ENCODE assay signal across 1 cellular context in genomic region chr17:4970273-4970672, GRCh38.
TF ChIP-seq lines count a peak whose summit lies in the region.

No MANE protein-coding gene starts in this region.

TF ChIP-seq in liver, 16 proteins besides CTCF, POLR2A, EP300 and RAD21:
- no peak for TF ChIP-seq ZBTB33 (IDR thresholded peaks at IDR 0.05)
- no peak for TF ChIP-seq YY1 (IDR thresholded peaks at IDR 0.05)
TF ChIP-seq in liver: peak in this region for 0.
